7 cellular contexts compared by ENCODE assay signal in genomic region chr18:23238152-23238531, GRCh38.
A peak's percentile ranks its signal among the peaks of the same experiment; 100 is the strongest.
DNase-seq lines count a peak whose midpoint lies in the region; ATAC-seq, FAIRE-seq and TF ChIP-seq lines count a peak whose summit lies in the region.

No MANE protein-coding gene starts in this region.

- peak overlapping the region; percentile 39 for H2AFZ ChIP-seq in astrocyte (ENCODE audit: low read depth, low read length)

- ATAC-seq in left lobe of liver = peak; percentile 60

- H3K36me3 ChIP-seq in HUES64 (ENCODE audit: insufficient read depth, low read length) (peaks cover 28% of the 10 kb centered on the region), astrocyte (ENCODE audit: insufficient read depth, low read length) (no peaks in the 10 kb centered on the region)

- FAIRE-seq in astrocyte (lab: Jason Lieb, UNC) = peak; percentile 49

- peak overlapping the region; percentile 78 for H3K4me2 ChIP-seq in astrocyte (ENCODE audit: low read length)

- no peaks in the 10 kb centered on the region for H3K9me3 Mint-ChIP-seq in astrocyte (ENCODE audit: unreplicated experiment)

- DNase-seq in astrocyte (ENCODE audit: low read depth) (peak; percentile 89), left lobe of liver (ENCODE audit: low spot score) (peak; percentile 79), substantia nigra (lab: John Stamatoyannopoulos, UW) (peak in 20 of 49 donors; percentile 12 to 75 (median 49)), mesenteric fat pad (ENCODE audit: low spot score) (no peak), HuH-7 (ENCODE audit: low spot score) (no peak)
- DNase-seq in NK-92 treated with Interleukin-12 subunit alpha and Interleukin-12 subunit beta, amount 100 ng/mL, for 24 hours (lab: John Stamatoyannopoulos, UW) = no peak

- no peak for TF ChIP-seq CTCF in astrocyte (IDR thresholded peaks at IDR 0.05; ENCODE audit: insufficient read depth, low read depth, low read length)

- H3K36me3 Mint-ChIP-seq in astrocyte (ENCODE audit: low read depth, unreplicated experiment) = peaks cover 24% of the 10 kb centered on the region

- no peaks in the 10 kb centered on the region for H4K20me1 ChIP-seq in astrocyte (ENCODE audit: insufficient read depth, low read length)

- H3K27ac ChIP-seq in HUES64 (ENCODE audit: low read depth, low read length) (0 out of 2 replicates have a peak overlapping the region, but pooled peaks have one; percentile 12), astrocyte (ENCODE audit: low read depth, low read length) (peak overlapping the region; percentile 14), substantia nigra (ENCODE audit: low read depth, low read length, poor library complexity, severe bottlenecking) (peak overlapping the region; percentile 52)

- H3K4me1 ChIP-seq in HUES64 (ENCODE audit: insufficient read depth, low read length) = peaks cover 29% of the 10 kb centered on the region
- H3K4me1 ChIP-seq in astrocyte (ENCODE audit: insufficient read depth, low read length) = peaks cover 19% of the 10 kb centered on the region

- peak overlapping the region; percentile 38 for H3K27ac Mint-ChIP-seq in astrocyte (ENCODE audit: unreplicated experiment)

- H3K4me3 ChIP-seq in HUES64 (ENCODE audit: low read length) = no peak overlapping the region
- peak overlapping the region; percentile 18 for H3K4me3 ChIP-seq in astrocyte (ENCODE audit: insufficient read depth, low read depth, low read length)

- H3K27me3 ChIP-seq in HUES64 (ENCODE audit: insufficient read depth, low read length) (no peaks in the 10 kb centered on the region), astrocyte (ENCODE audit: insufficient read depth, low read length) (no peaks in the 10 kb centered on the region)

- no peaks in the 10 kb centered on the region for H3K9me3 ChIP-seq in HUES64 (ENCODE audit: insufficient read depth, low read depth, low read length)
- H3K9me3 ChIP-seq in astrocyte (ENCODE audit: insufficient read depth, low read depth, low read length) = no peaks in the 10 kb centered on the region

- H3K27me3 Mint-ChIP-seq in astrocyte (ENCODE audit: low read depth, unreplicated experiment) = no peaks in the 10 kb centered on the region

- H3K9ac ChIP-seq in HUES64 (ENCODE audit: low read depth, low read length) (no peak overlapping the region), astrocyte (ENCODE audit: low read length) (peak overlapping the region; percentile 53)

- H3K4me3 Mint-ChIP-seq in astrocyte (ENCODE audit: unreplicated experiment) = no peak overlapping the region

- 90% methylated on average over 7 of the region's 7 CpGs for WGBS in HUES64

- H3K4me1 Mint-ChIP-seq in astrocyte (ENCODE audit: low read depth, unreplicated experiment) = peaks cover 15% of the 10 kb centered on the region

- H3K79me2 ChIP-seq in astrocyte (ENCODE audit: insufficient read depth, low read length) = no peaks in the 10 kb centered on the region

Comparison
In these comparisons a context has a peak if more than half of its experiments do, and no peak if none do; other contexts are left out.
1. DNase-seq: peak in astrocyte (single experiment) and left lobe of liver (single experiment); none in NK-92 treated with Interleukin-12 subunit alpha and Interleukin-12 subunit beta, amount 100 ng/mL, for 24 hours (single experiment), mesenteric fat pad (single experiment) and HuH-7 (single experiment).
2. Peak in every context shown above with its lines, with median percentiles within 50 percentile points of each other: H3K27ac ChIP-seq.